Comparison of ENCODE assay signal across 25 cellular contexts in the genomic region with DNA sequence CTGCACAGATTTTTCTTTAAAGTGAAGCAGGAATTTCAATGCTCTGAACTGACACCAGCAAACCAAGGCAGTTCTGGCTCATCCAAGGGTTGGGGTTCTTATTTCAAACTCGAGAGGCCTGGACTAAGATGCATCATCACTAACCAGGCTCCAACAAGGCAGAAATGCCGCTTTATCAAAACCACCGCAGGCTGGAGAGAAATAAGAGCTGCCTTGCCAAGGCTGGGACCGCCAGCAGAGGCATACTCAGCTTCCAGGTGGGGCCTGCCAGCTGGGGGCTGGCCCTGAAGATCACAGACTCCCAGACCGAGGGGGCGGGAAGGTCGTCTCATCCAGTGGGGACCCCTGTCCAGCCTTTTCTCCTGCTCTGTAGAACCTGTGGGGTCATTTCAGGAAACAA. TPM values are rescaled to one million over a fixed set of nuclear protein-coding genes. Genes with fewer than 3 reads are reported as not detected.
DNase-seq lines count a peak whose midpoint lies in the region; ATAC-seq and TF ChIP-seq lines count a peak whose summit lies in the region.
"Had no signal": no experiment of that assay in that cellular context is flagged by ENCODE, and none has a peak within 500 bp of the region (broad histone marks: within the 10 kb centered on the region; RNA-seq: fewer than 3 reads in every experiment).

No MANE protein-coding gene starts in this region.

- no peak overlapping the region for H3K27ac Mint-ChIP-seq in activated naive CD8-positive, alpha-beta T cell treated with anti-CD3 and anti-CD28 coated beads, Interleukin-2, amount 50 U/mL, for 24 hours
- H3K27ac Mint-ChIP-seq: activated CD4-positive, alpha-beta T cell treated with anti-CD3 and anti-CD28 coated beads for 36 hours; naive thymus-derived CD4-positive, alpha-beta T cell; stimulated activated naive B cell treated with anti-CD40 and anti-IgM and Interleukin-4, amounts not matched to agents 10 μg/mL and 1 μg/mL and 100 μg/mL, for 72 hours had no signal

- no peak for TF ChIP-seq EP300 in gastroesophageal sphincter (IDR thresholded peaks at IDR 0.05)

- H3K4me1 ChIP-seq in IMR-90 (ENCODE audit: control insufficient read depth, insufficient read depth, low read length) (peaks cover 31% of the 10 kb centered on the region), ascending aorta (peaks cover 7 to 37% of the 10 kb centered on the region in 2 donors), gastroesophageal sphincter (peaks cover 0 to 66% (median 9%) of the 10 kb centered on the region in 3 donors)
- H3K4me1 ChIP-seq: right lobe of liver had no signal

- peaks cover 21% of the 10 kb centered on the region for H3K9me1 ChIP-seq in IMR-90 (ENCODE audit: insufficient read depth, low read length)

- peak overlapping the region; percentile 2 for H2AFZ ChIP-seq in IMR-90 (replicated peaks; ENCODE audit: low read length, poor library complexity)

- H2BK5ac ChIP-seq in IMR-90 (ENCODE audit: low read depth, low read length, poor library complexity, severe bottlenecking) = peak overlapping the region; percentile 93

- H3K4ac ChIP-seq in IMR-90 (ENCODE audit: low read depth, low read length) = peak overlapping the region; percentile 93

- no peak overlapping the region for H3K9ac ChIP-seq in IMR-90 (ENCODE audit: low read depth, low read length)
- H3K9ac ChIP-seq: KMS-11 had no signal

- H4K20me1 ChIP-seq in IMR-90 (ENCODE audit: insufficient read depth, low read length) = no peaks in the 10 kb centered on the region

- H3K4me1 Mint-ChIP-seq in activated naive CD8-positive, alpha-beta T cell treated with anti-CD3 and anti-CD28 coated beads, Interleukin-2, amount 50 U/mL, for 24 hours = no peaks in the 10 kb centered on the region
- H3K4me1 Mint-ChIP-seq: activated CD4-positive, alpha-beta T cell treated with anti-CD3 and anti-CD28 coated beads for 36 hours; naive thymus-derived CD4-positive, alpha-beta T cell; stimulated activated naive B cell treated with anti-CD40 and anti-IgM and Interleukin-4, amounts not matched to agents 10 μg/mL and 1 μg/mL and 100 μg/mL, for 72 hours had no signal

- H3K9me3 ChIP-seq in IMR-90 (ENCODE audit: control insufficient read depth, insufficient read depth, low read length) = no peaks in the 10 kb centered on the region
- H3K9me3 ChIP-seq in ascending aorta = no peaks in the 10 kb centered on the region
- H3K9me3 ChIP-seq in gastroesophageal sphincter = no peaks in the 10 kb centered on the region
- H3K9me3 ChIP-seq: ovary, right lobe of liver, thyroid gland had no signal

- H4K91ac ChIP-seq in IMR-90 (ENCODE audit: insufficient read depth, low read depth, low read length) = peak overlapping the region; percentile 97

- no TSS peak for BruUV-seq in IMR-90 (replicated peaks; lab: Mats Ljungman, UMichigan)

- no peak for TF ChIP-seq RAD21 in IMR-90 (IDR thresholded peaks at IDR 0.05; ENCODE audit: low read length)

- H3K4me3 ChIP-seq in IMR-90 (ENCODE audit: insufficient read depth, low read depth, low read length) (no peak overlapping the region), ascending aorta (no peak overlapping the region), gastroesophageal sphincter (no peak overlapping the region)
- H3K4me3 ChIP-seq: ovary, right lobe of liver, thyroid gland had no signal

- in situ Hi-C loops in IMR-90 (cut with MboI; ENCODE audit: low sequenced_read_pairs) = no loop called here

- H3K9me3 Mint-ChIP-seq in activated naive CD8-positive, alpha-beta T cell treated with anti-CD3 and anti-CD28 coated beads, Interleukin-2, amount 50 U/mL, for 24 hours = no peaks in the 10 kb centered on the region
- H3K9me3 Mint-ChIP-seq: naive thymus-derived CD4-positive, alpha-beta T cell; stimulated activated naive B cell treated with anti-CD40 and anti-IgM and Interleukin-4, amounts not matched to agents 10 μg/mL and 1 μg/mL and 100 μg/mL, for 72 hours had no signal

- H3K27me3 Mint-ChIP-seq in activated naive CD8-positive, alpha-beta T cell treated with anti-CD3 and anti-CD28 coated beads, Interleukin-2, amount 50 U/mL, for 24 hours = peaks cover 11% of the 10 kb centered on the region

- dilution Hi-C loops in IMR-90 (cut with HindIII; ENCODE audit: low sequenced_read_pairs, unreplicated experiment) = no loop called here

- H2BK120ac ChIP-seq in IMR-90 (ENCODE audit: low read depth, low read length) = peak overlapping the region; percentile 99

- H3K4me2 ChIP-seq in IMR-90 (ENCODE audit: low read depth, low read length) = no peak overlapping the region
- H3K4me2 ChIP-seq: KMS-11 had no signal

- H3K14ac ChIP-seq in IMR-90 (replicated peaks; ENCODE audit: low read depth, low read length) = peak overlapping the region; percentile 64

- H3K27ac ChIP-seq in IMR-90 (ENCODE audit: insufficient read depth, low read length) = peak overlapping the region; percentile 77
- peak overlapping the region; percentile 75 to 78 for H3K27ac ChIP-seq in ascending aorta
- H3K27ac ChIP-seq in gastroesophageal sphincter = peak overlapping the region; percentile 41 to 89 (median 78)
- H3K27ac ChIP-seq: KMS-11, ovary, right lobe of liver had no signal

- peak; percentile 28 for DNase-seq in IMR-90
- peak in 1 of 2 donors; percentile 61 for DNase-seq in ascending aorta (ENCODE audit: low spot score in 2 of 2)
- peak; percentile 8 for DNase-seq in stimulated activated CD8-positive, alpha-beta memory T cell treated with anti-CD3 and anti-CD28 coated beads, Interleukin-4, amount 100 ng/mL, for 48 hours
- DNase-seq in iPS-NIHi7 (ENCODE audit: extremely low spot score) = no peak
- DNase-seq in activated naive CD8-positive, alpha-beta T cell treated with anti-CD3 and anti-CD28 coated beads, Interleukin-2, amount 50 U/mL, for 24 hours = no peak
- DNase-seq: activated CD4-positive, alpha-beta T cell treated with anti-CD3 and anti-CD28 coated beads for 36 hours; activated gamma-delta T cell; amygdala; cerebellar nuclear complex; effector CD8-positive, alpha-beta T cell; EL; H7; naive thymus-derived CD4-positive, alpha-beta T cell; NCI-H1694 treated with DMSO at 0.1 percent for 48 hours; NCI-H2227 treated with DMSO at 0.1 percent for 48 hours; NCI-H82; OCI-M1; right lobe of liver; SHP77 treated with DMSO at 0.1 percent for 48 hours; stimulated activated naive B cell treated with anti-CD40 and anti-IgM and Interleukin-4, amounts not matched to agents 10 μg/mL and 1 μg/mL and 100 μg/mL, for 72 hours; thyroid gland had no signal

- TF ChIP-seq CTCF in IMR-90 (conservative IDR thresholded peaks at IDR 0.05; ENCODE audit: low read depth, low read length) = no peak
- TF ChIP-seq CTCF in ascending aorta (IDR thresholded peaks at IDR 0.05) = no peak
- TF ChIP-seq CTCF in gastroesophageal sphincter (IDR thresholded peaks at IDR 0.05) = no peak

- peak overlapping the region; percentile 76 for H3K23ac ChIP-seq in IMR-90 (ENCODE audit: low read depth, low read length)

- peak overlapping the region; percentile 86 to 87; a peak in 3 of 4 replicates for H4K8ac ChIP-seq in IMR-90 (ENCODE audit: low read depth in 2 of 2, low read length in 2 of 2)

- H3K36me3 ChIP-seq in IMR-90 (ENCODE audit: control insufficient read depth, insufficient read depth, low read length) (no peaks in the 10 kb centered on the region), ascending aorta (no peaks in the 10 kb centered on the region), gastroesophageal sphincter (no peaks in the 10 kb centered on the region)
- H3K36me3 ChIP-seq: ovary, right lobe of liver, thyroid gland had no signal

- TF ChIP-seq POLR2A in IMR-90 (IDR thresholded peaks at IDR 0.05; ENCODE audit: low read depth, low read length) (no peak), gastroesophageal sphincter (IDR thresholded peaks at IDR 0.05) (no peak)

- H2BK20ac ChIP-seq in IMR-90 (ENCODE audit: low read depth, low read length) = peak overlapping the region; percentile 98

- no peaks in the 10 kb centered on the region for H3K27me3 ChIP-seq in IMR-90 (ENCODE audit: control insufficient read depth, insufficient read depth, low read length)
- no peaks in the 10 kb centered on the region for H3K27me3 ChIP-seq in ascending aorta
- H3K27me3 ChIP-seq in gastroesophageal sphincter = no peaks in the 10 kb centered on the region
- H3K27me3 ChIP-seq: ovary, right lobe of liver, thyroid gland had no signal

- peak overlapping the region; percentile 60 for H4K5ac ChIP-seq in IMR-90 (ENCODE audit: low read depth, low read length)

- H2BK15ac ChIP-seq in IMR-90 (ENCODE audit: low read depth, low read length) = peak overlapping the region; percentile 98

- POLR2A ChIA-PET in IMR-90 (lab: Charles Lee; ENCODE audit: unreplicated experiment) = no interaction called here

- peak overlapping the region; percentile 80 for H3K18ac ChIP-seq in IMR-90 (ENCODE audit: low read depth, low read length)

- no peaks in the 10 kb centered on the region for H3K36me3 Mint-ChIP-seq in activated naive CD8-positive, alpha-beta T cell treated with anti-CD3 and anti-CD28 coated beads, Interleukin-2, amount 50 U/mL, for 24 hours (ENCODE audit: low read depth)
- H3K36me3 Mint-ChIP-seq: naive thymus-derived CD4-positive, alpha-beta T cell; stimulated activated naive B cell treated with anti-CD40 and anti-IgM and Interleukin-4, amounts not matched to agents 10 μg/mL and 1 μg/mL and 100 μg/mL, for 72 hours had no signal

- intact Hi-C loops in IMR-90 (cut with micrococcal nuclease) (no loop called here), ascending aorta (cut with DNase I) (loop anchor here (5.0 kb wide), 1 partner anchor 749 kb away; no protein-coding TSS in a partner anchor)

- CTCF ChIA-PET in IMR-90 (lab: Yijun Ruan, JAX) = no interaction called here

- H2AK9ac ChIP-seq in IMR-90 (replicated peaks; ENCODE audit: low read depth, low read length, poor library complexity) = no peak overlapping the region

- peaks cover 16 to 53% of the 10 kb centered on the region in 2 experiments for H3K79me1 ChIP-seq in IMR-90 (ENCODE audit: low read depth in 1 of 2, low read length in 2 of 2)

- ATAC-seq in IMR-90 (ENCODE audit: low read depth) (no peak), gastroesophageal sphincter (no peak), HG02759 (IDR thresholded peaks at IDR 0.05; ENCODE audit: unreplicated experiment) (no peak)
- no peak for ATAC-seq in activated naive CD8-positive, alpha-beta T cell treated with anti-CD3 and anti-CD28 coated beads, Interleukin-2, amount 50 U/mL, for 24 hours
- ATAC-seq: activated CD4-positive, alpha-beta T cell treated with anti-CD3 and anti-CD28 coated beads for 36 hours; naive thymus-derived CD4-positive, alpha-beta T cell; right lobe of liver; stimulated activated naive B cell treated with anti-CD40 and anti-IgM and Interleukin-4, amounts not matched to agents 10 μg/mL and 1 μg/mL and 100 μg/mL, for 72 hours had no signal

- no CpG with 5 or more reads among the region's 7 CpGs for WGBS in IMR-90 (ENCODE audit: extremely low coverage in 2 of 2, insufficient read length in 1 of 2), 2 experiments
- WGBS in gastroesophageal sphincter (ENCODE audit: low coverage in 1 of 2), 2 donors = 36% methylated on average over 3 of the region's 7 CpGs; no CpG with 5 or more reads in 1 of the 2 donors

- H2AK5ac ChIP-seq in IMR-90 (ENCODE audit: low read depth, low read length) = peak overlapping the region; percentile 97; the same call in 1 of the 2 replicates

- H3K56ac ChIP-seq in IMR-90 (ENCODE audit: extremely low read depth, insufficient read depth, low read length) = peak overlapping the region; percentile 61

- no peak overlapping the region for H3K4me3 Mint-ChIP-seq in activated naive CD8-positive, alpha-beta T cell treated with anti-CD3 and anti-CD28 coated beads, Interleukin-2, amount 50 U/mL, for 24 hours
- H3K4me3 Mint-ChIP-seq: activated CD4-positive, alpha-beta T cell treated with anti-CD3 and anti-CD28 coated beads for 36 hours; naive thymus-derived CD4-positive, alpha-beta T cell; stimulated activated naive B cell treated with anti-CD40 and anti-IgM and Interleukin-4, amounts not matched to agents 10 μg/mL and 1 μg/mL and 100 μg/mL, for 72 hours had no signal

RNA-seq across cellular contexts. Expression of a gene that starts 37.4 kb away (rescaled TPM):
- total RNA-seq in IMR-90 (2012; rRNA removed) = 212 and 220 TPM in 2 replicates
- 795 and 823 TPM in 2 replicates for polyA plus RNA-seq in IMR-90 (2012; rRNA removed)
- 1,010 and 1,498 TPM in 2 replicates for polyA plus RNA-seq in IMR-90 (2012; cell fraction: cytosol; rRNA removed)
- 1,145 and 2,216 TPM in 2 replicates for polyA plus RNA-seq in IMR-90 (2012; cell fraction: nucleus; rRNA removed; ENCODE audit: low replicate concordance)
- total RNA-seq in ascending aorta = 502 TPM
- 100 to 1,000 TPM; 132 to 392 (median 217) TPM for total RNA-seq in gastroesophageal sphincter

Comparison
In these comparisons a context has a peak if more than half of its experiments do, and no peak if none do; other contexts are left out.
1. DNase-seq: peak in IMR-90 (single experiment) and stimulated activated CD8-positive, alpha-beta memory T cell treated with anti-CD3 and anti-CD28 coated beads, Interleukin-4, amount 100 ng/mL, for 48 hours (single experiment); none in iPS-NIHi7 (single experiment) and activated naive CD8-positive, alpha-beta T cell treated with anti-CD3 and anti-CD28 coated beads, Interleukin-2, amount 50 U/mL, for 24 hours (single experiment).
2. Peak in every context shown above with its lines, with median percentiles within 50 percentile points of each other: H3K27ac ChIP-seq.